In the genomic region with DNA sequence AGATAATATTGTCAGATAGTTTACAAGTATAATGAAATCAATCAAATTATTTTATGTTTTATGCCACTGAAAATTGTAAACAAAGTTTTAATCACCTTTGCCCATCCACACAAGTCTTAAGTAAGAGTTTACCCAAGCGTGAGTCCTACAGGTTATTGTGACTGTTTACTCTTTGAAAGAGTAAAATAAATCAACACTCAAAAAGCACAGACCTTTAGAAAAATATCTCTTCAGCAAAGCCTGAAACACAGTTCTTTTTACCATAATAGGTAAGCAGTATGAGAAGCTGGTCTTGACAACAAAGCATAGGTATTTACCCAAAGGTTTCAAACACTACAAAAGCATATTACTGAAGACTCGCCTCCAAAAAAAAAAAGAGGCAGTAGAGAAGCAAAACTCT, we compare ENCODE assay signal across 17 cellular contexts. TPM values are rescaled to one million over a fixed set of nuclear protein-coding genes. Genes with fewer than 3 reads are reported as not detected.
DNase-seq lines count a peak whose midpoint lies in the region; ATAC-seq, FAIRE-seq and TF ChIP-seq lines count a peak whose summit lies in the region.
"Had no signal": no experiment of that assay in that cellular context is flagged by ENCODE, and none has a peak within 500 bp of the region (broad histone marks: within the 10 kb centered on the region; RNA-seq: fewer than 3 reads in every experiment).

No MANE protein-coding gene starts in this region.

- POLR2A ChIA-PET in SK-N-SH (lab: Yijun Ruan, JAX) (no interaction called here), GM12878 (lab: Charles Lee) (no interaction called here)

- CTCF ChIA-PET in SK-N-SH (lab: Yijun Ruan, JAX) (interaction anchor here (0.8 to 1.3 kb wide), 2 partner anchors 34 to 166 kb away, joined by 3 to 4 read pairs; no protein-coding TSS in a partner anchor), GM12878 (lab: Yijun Ruan, JAX) (no interaction called here)

- no peak overlapping the region for H3K4me3 Mint-ChIP-seq in natural killer cell treated with Interleukin-12 subunit alpha and Interleukin-12 subunit beta and Interleukin-15 and Interleukin-18, amount 100 ng/mL, for 72 hours

- H3K27ac ChIP-seq in SK-N-SH (ENCODE audit: low read depth in 2 of 2, low read length in 1 of 2): no peak overlapping the region
- 0 out of 2 replicates have a peak overlapping the region, but pooled peaks have one; percentile 1 for H3K27ac ChIP-seq in GM12878 (ENCODE audit: control insufficient read depth, insufficient read depth)
- H3K27ac ChIP-seq in muscle layer of duodenum (ENCODE audit: low read length): peak overlapping the region; percentile 2
- H3K27ac ChIP-seq in tibial artery: peak overlapping the region; percentile 42 to 99

- H3K4me3 ChIP-seq in SK-N-SH (ENCODE audit: low read depth in 2 of 2, low read length in 1 of 2): no peak overlapping the region
- H3K4me3 ChIP-seq in GM12878: peak overlapping the region; percentile 63; the same call in 1 of the 2 replicates
- peak overlapping the region in 1 of 2 donors; percentile 2 for H3K4me3 ChIP-seq in muscle layer of duodenum (ENCODE audit: low read depth in 1 of 2, low read length in 2 of 2)
- H3K4me3 ChIP-seq in tibial artery: peak overlapping the region; percentile 91 to 100

- H3K9ac ChIP-seq in SK-N-SH: no peak overlapping the region
- no peak overlapping the region for H3K9ac ChIP-seq in GM12878 (ENCODE audit: control insufficient read depth, insufficient read depth, low read length)

- TF ChIP-seq CTCF in SK-N-SH (IDR thresholded peaks at IDR 0.05): no peak
- TF ChIP-seq CTCF in GM12878 (IDR thresholded peaks at IDR 0.05 in 2 of 3, conservative IDR thresholded peaks at IDR 0.05 in 1 of 3; ENCODE audit: control insufficient read depth in 2 of 3, extremely low read depth in 1 of 3, insufficient read depth in 1 of 3, low read depth in 3 of 3, low read length in 3 of 3): no peak
- no peak for TF ChIP-seq CTCF in tibial artery (IDR thresholded peaks at IDR 0.05)

- no peaks in the 10 kb centered on the region for H3K27me3 Mint-ChIP-seq in natural killer cell treated with Interleukin-12 subunit alpha and Interleukin-12 subunit beta and Interleukin-15 and Interleukin-18, amount 100 ng/mL, for 72 hours

- peaks cover 72% of the 10 kb centered on the region for H4K20me1 ChIP-seq in SK-N-SH (ENCODE audit: insufficient read depth)
- H4K20me1 ChIP-seq in GM12878 (ENCODE audit: control insufficient read depth, insufficient read depth): no peaks in the 10 kb centered on the region

- no peak for TF ChIP-seq RAD21 in SK-N-SH (IDR thresholded peaks at IDR 0.05; ENCODE audit: low read length)
- TF ChIP-seq RAD21 in GM12878 (IDR thresholded peaks at IDR 0.05; ENCODE audit: insufficient read depth, low read depth, low read length): no peak

- H3K36me3 Mint-ChIP-seq in natural killer cell treated with Interleukin-12 subunit alpha and Interleukin-12 subunit beta and Interleukin-15 and Interleukin-18, amount 100 ng/mL, for 72 hours: peaks cover 5% of the 10 kb centered on the region

- H3K4me1 ChIP-seq in SK-N-SH (ENCODE audit: control insufficient read depth in 1 of 2, insufficient read depth in 2 of 2, low read depth in 1 of 2, low read length in 1 of 2): peaks cover 18 to 25% of the 10 kb centered on the region in 2 experiments
- no peaks in the 10 kb centered on the region for H3K4me1 ChIP-seq in GM12878 (ENCODE audit: control insufficient read depth, insufficient read depth, low read length)
- H3K4me1 ChIP-seq in muscle layer of duodenum (ENCODE audit: control insufficient read depth in 1 of 2, insufficient read depth in 2 of 2, low read length in 2 of 2): peaks cover 0 to 16% of the 10 kb centered on the region in 2 donors
- H3K4me1 ChIP-seq in tibial artery: peaks cover 0 to 59% (median 20%) of the 10 kb centered on the region in 4 donors

- no peak for FAIRE-seq in GM12878 (lab: Jason Lieb, UNC)
- FAIRE-seq: bronchial epithelial cell had no signal

- no peaks in the 10 kb centered on the region for H3K9me2 ChIP-seq in SK-N-SH

- DNase-seq in SK-N-SH (no peak), GM12878 (ENCODE audit: low read depth, low spot score) (no peak), tibial artery (no peak)
- no peak for DNase-seq in natural killer cell treated with Interleukin-12 subunit alpha and Interleukin-12 subunit beta and Interleukin-15 and Interleukin-18, amount 100 ng/mL, for 72 hours (ENCODE audit: low spot score)
- no peak for DNase-seq in activated CD4-positive, alpha-beta T cell treated with anti-CD3 and anti-CD28 coated beads, Interleukin-2, amount 50 U/mL, for 1 hour
- DNase-seq: activated naive CD4-positive, alpha-beta T cell; COR-L47; glutamatergic neuron; HCEC 1CT; kidney; NK-92 treated with Interleukin-12 subunit alpha and Interleukin-12 subunit beta, amount 100 ng/mL, for 24 hours; stimulated activated naive CD8-positive, alpha-beta T cell treated with anti-CD3 and anti-CD28 coated beads, Interleukin-15, Interleukin-2, amounts not matched to agents 100 U/mL and 50 U/mL, for 24 hours; SW 1271 had no signal

- no peaks in the 10 kb centered on the region for H3K9me3 ChIP-seq in SK-N-SH
- no peaks in the 10 kb centered on the region; the same call in 2 of the 3 replicates for H3K9me3 ChIP-seq in GM12878 (replicated peaks; ENCODE audit: control insufficient read depth, insufficient read depth, low read length)
- no peaks in the 10 kb centered on the region for H3K9me3 ChIP-seq in muscle layer of duodenum (ENCODE audit: control insufficient read depth in 1 of 2, low read length in 2 of 2)
- H3K9me3 ChIP-seq in tibial artery: no peaks in the 10 kb centered on the region

- H2AFZ ChIP-seq in SK-N-SH (ENCODE audit: low read depth): no peak overlapping the region
- H2AFZ ChIP-seq in GM12878 (ENCODE audit: control insufficient read depth, low read depth, low read length): no peak overlapping the region

- RAD21 ChIA-PET in GM12878 (lab: Charles Lee; ENCODE audit: unreplicated experiment): interaction anchor here (1.4 kb wide), 1 partner anchor 20 kb away, joined by 3 read pairs; no protein-coding TSS in a partner anchor

- H3F3A ChIP-seq in SK-N-SH (replicated peaks; ENCODE audit: insufficient read depth): peaks cover 20% of the 10 kb centered on the region

- H3K79me2 ChIP-seq in SK-N-SH (ENCODE audit: insufficient read depth) (peaks cover 85% of the 10 kb centered on the region), GM12878 (ENCODE audit: control insufficient read depth, insufficient read depth, low read length) (peaks cover 72% of the 10 kb centered on the region)

- H3K36me3 ChIP-seq in SK-N-SH (replicated peaks in 1 of 2; ENCODE audit: control insufficient read depth in 1 of 2, insufficient read depth in 2 of 2, low read length in 1 of 2): peaks cover 0 to 4% of the 10 kb centered on the region in 2 experiments
- no peaks in the 10 kb centered on the region for H3K36me3 ChIP-seq in GM12878 (ENCODE audit: control insufficient read depth in 2 of 2, insufficient read depth in 2 of 2, low read length in 1 of 2)
- H3K36me3 ChIP-seq in muscle layer of duodenum (ENCODE audit: control insufficient read depth in 1 of 2, insufficient read depth in 2 of 2, low read length in 2 of 2): peaks cover 0 to 9% of the 10 kb centered on the region in 2 donors
- H3K36me3 ChIP-seq in tibial artery: no peaks in the 10 kb centered on the region

- H3K27me3 ChIP-seq in SK-N-SH (ENCODE audit: insufficient read depth) (no peaks in the 10 kb centered on the region), GM12878 (replicated peaks in 1 of 2; ENCODE audit: control insufficient read depth in 2 of 2, insufficient read depth in 2 of 2, low read length in 1 of 2) (no peaks in the 10 kb centered on the region), muscle layer of duodenum (ENCODE audit: low read depth, low read length) (no peaks in the 10 kb centered on the region), tibial artery (no peaks in the 10 kb centered on the region)

- intact Hi-C loops in GM12878 (cut with micrococcal nuclease; ENCODE audit: unreplicated experiment) (loop anchor here (5.0 to 10.0 kb wide), 2 partner anchors 108 to 206 kb away; a partner anchor contains a TSS), tibial artery (cut with DNase I; ENCODE audit: low total_unique reads) (no loop called here)

- BruUV-seq in GM12878 (replicated peaks; lab: Mats Ljungman, UMichigan): no TSS peak

- H3K4me2 ChIP-seq in SK-N-SH (0 out of 2 replicates have a peak overlapping the region, but pooled peaks have one; percentile 92), GM12878 (ENCODE audit: control insufficient read depth, insufficient read depth) (peak overlapping the region; percentile 46)

- H3K27ac Mint-ChIP-seq in natural killer cell treated with Interleukin-12 subunit alpha and Interleukin-12 subunit beta and Interleukin-15 and Interleukin-18, amount 100 ng/mL, for 72 hours: no peak overlapping the region

- TF ChIP-seq EP300 in SK-N-SH (IDR thresholded peaks at IDR 0.05; ENCODE audit: borderline replicate concordance in 1 of 2, low read depth in 1 of 2, low read length in 1 of 2) (no peak), GM12878 (IDR thresholded peaks at IDR 0.05; ENCODE audit: borderline replicate concordance in 1 of 2, control insufficient read depth in 1 of 2, low read depth in 2 of 2, low read length in 2 of 2) (no peak)

- in situ Hi-C loops in GM12878 (cut with MboI): no loop called here

- WGBS in SK-N-SH (ENCODE audit: low lambda C conversion rate): 84% methylated on average over 2 of the region's 2 CpGs
- WGBS in GM12878 (ENCODE audit: insufficient coverage, insufficient replicate concordance, low lambda C conversion rate, missing lambda C conversion rate): 97% methylated on average over 2 of the region's 2 CpGs

- peaks cover 13 to 21% of the 10 kb centered on the region in 2 donors for H3K4me1 Mint-ChIP-seq in natural killer cell treated with Interleukin-12 subunit alpha and Interleukin-12 subunit beta and Interleukin-15 and Interleukin-18, amount 100 ng/mL, for 72 hours (ENCODE audit: low read depth in 2 of 2)

- H3K9me3 Mint-ChIP-seq in natural killer cell treated with Interleukin-12 subunit alpha and Interleukin-12 subunit beta and Interleukin-15 and Interleukin-18, amount 100 ng/mL, for 72 hours: no peaks in the 10 kb centered on the region

- TF ChIP-seq POLR2A in GM12878 (IDR thresholded peaks at IDR 0.05; ENCODE audit: low read depth, low read length): no peak

- no peak for ATAC-seq in SK-N-SH treated with all-trans-retinoic acid at 6 μM for 48 hours
- ATAC-seq in GM12878: no peak
- ATAC-seq in natural killer cell treated with Interleukin-12 subunit alpha and Interleukin-12 subunit beta and Interleukin-15 and Interleukin-18, amount 100 ng/mL, for 72 hours: no peak
- no peak for ATAC-seq in GM21723 (IDR thresholded peaks at IDR 0.05; ENCODE audit: unreplicated experiment)
- ATAC-seq: stimulated activated naive CD8-positive, alpha-beta T cell treated with anti-CD3 and anti-CD28 coated beads, Interleukin-15, Interleukin-2, amounts not matched to agents 100 U/mL and 50 U/mL, for 24 hours had no signal

- SMC1A ChIA-PET in GM12878 (lab: Charles Lee; ENCODE audit: uncharacterized antibody, unreplicated experiment): interaction anchor here (0.6 kb wide), 1 partner anchor 1745 kb away, joined by 4 read pairs; no protein-coding TSS in a partner anchor

RNA-seq across cellular contexts. Expression of a gene that starts 3.7 kb away (rescaled TPM):
- polyA plus RNA-seq in SK-N-SH (2012; rRNA removed): 4.2 and 4.9 TPM in 2 replicates
- polyA plus RNA-seq in SK-N-SH (2012; cell fraction: cytosol; rRNA removed): 6.5 and 8.4 TPM in 2 replicates
- 2.9 and 5.3 TPM in 2 replicates for polyA plus RNA-seq in SK-N-SH (2012; cell fraction: nucleus; rRNA removed)
- 48.5 and 57.0 TPM in 2 replicates for total RNA-seq in GM12878 (2013; cell fraction: nucleolus; rRNA removed)
- total RNA-seq in GM12878 (2014; rRNA removed): 12.5 and 17.7 TPM in 2 replicates
- 22.1 and 22.5 TPM in 2 replicates for total RNA-seq in GM12878 (2014; rRNA removed; fragmentation: Illumina TruSeq; extraction: Trizol)
- 16.3 and 19.3 TPM in 2 replicates for total RNA-seq in GM12878 (2021)
- polyA plus RNA-seq in GM12878 (2011; ENCODE audit: low read depth): 3.0 TPM
- 5.1 and 9.1 TPM in 2 replicates for polyA plus RNA-seq in GM12878 (2011; rRNA removed)
- 1.6 and 2.3 TPM in 2 replicates for polyA plus RNA-seq in GM12878 (2011; cell fraction: cytosol; rRNA removed)
- 3.3 and 5.0 TPM in 2 replicates for polyA plus RNA-seq in GM12878 (2011; cell fraction: nucleus; rRNA removed)
- 5.2 and 6.6 TPM in 2 replicates for polyA plus RNA-seq in GM12878 (2012)
- 12.7 and 15.8 TPM in 2 replicates for polyA plus RNA-seq in GM12878 (2014; fragmentation: Illumina TruSeq; extraction: Trizol)
- 1 to 10 TPM; 4.6 to 5.8 TPM for polyA plus RNA-seq in GM12878 (2014; fragmentation: Nextera tagmentation; extraction: Ambion mirVana)
- polyA plus RNA-seq in GM12878 (2014; rRNA removed): 6.3 and 7.6 TPM in 2 replicates
- polyA plus RNA-seq in GM12878 (2016; fragmentation: Nextera tagmentation; extraction: Ambion mirVana): 1 to 10 TPM; 5.6 to 9.0 TPM
- 9.1 and 14.3 TPM in 2 replicates for polyA minus RNA-seq in GM12878 (2011; rRNA and poly(A)+ RNA removed)
- 3.7 and 4.7 TPM in 2 replicates for polyA minus RNA-seq in GM12878 (2011; cell fraction: cytosol; rRNA and poly(A)+ RNA removed)
- polyA minus RNA-seq in GM12878 (2011; cell fraction: nucleus; rRNA and poly(A)+ RNA removed): 8.5 and 13.8 TPM in 2 replicates
- 10 to 100 TPM; 19.1 to 26.3 TPM for total RNA-seq in natural killer cell treated with Interleukin-12 subunit alpha and Interleukin-12 subunit beta and Interleukin-15 and Interleukin-18, amount 100 ng/mL, for 72 hours

Comparison
In these comparisons a context has a peak if more than half of its experiments do, and no peak if none do; other contexts are left out.
1. H3K27ac ChIP-seq: peak in GM12878 (single experiment), muscle layer of duodenum (single experiment) and tibial artery (2 of 2); none in SK-N-SH (0 of 2).
2. H3K4me3 ChIP-seq: peak in GM12878 (single experiment) and tibial artery (2 of 2); none in SK-N-SH (0 of 2).